ENCODE assay signal across 12 cellular contexts in the genomic region with DNA sequence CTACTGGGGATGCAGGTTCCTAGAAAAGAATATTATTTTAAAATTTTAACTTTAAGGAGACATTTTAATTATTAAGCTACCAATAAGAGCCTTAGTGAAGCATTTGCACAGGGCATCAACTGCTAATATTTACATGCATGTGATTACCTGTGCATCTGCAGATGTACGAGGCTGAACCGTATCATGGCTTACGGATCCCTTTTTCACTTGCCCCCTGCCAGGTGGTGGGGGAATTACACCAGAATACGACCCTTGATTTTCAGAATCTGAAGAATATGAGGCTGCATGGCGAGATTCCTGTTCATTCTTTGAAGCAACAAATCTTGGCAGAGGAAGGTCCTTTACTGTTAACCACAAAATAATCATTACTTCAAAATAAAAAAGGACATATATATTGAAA. TPM values are rescaled to one million over a fixed set of nuclear protein-coding genes. Genes with fewer than 3 reads are reported as not detected.
DNase-seq lines count a peak whose midpoint lies in the region; ATAC-seq, FAIRE-seq and TF ChIP-seq lines count a peak whose summit lies in the region.
"Had no signal": no experiment of that assay in that cellular context is flagged by ENCODE, and none has a peak within 500 bp of the region (broad histone marks: within the 10 kb centered on the region; RNA-seq: fewer than 3 reads in every experiment).

No MANE protein-coding gene starts in this region.

- intact Hi-C loops in sigmoid colon (cut with DNase I), result no loop called here

- H3K27ac ChIP-seq in A549 (peak overlapping the region; percentile 58 to 74; a peak in 4 of 6 replicates), C4-2B (peak overlapping the region; percentile 66), sigmoid colon (no peak overlapping the region)
- H3K27ac ChIP-seq: stomach had no signal

- no peak overlapping the region for H3K9ac ChIP-seq in NT2/D1 (ENCODE audit: insufficient read length, low read depth)

- WGBS in A549 (ENCODE audit: missing lambda C conversion rate), result 85% methylated on average over 5 of the region's 5 CpGs
- WGBS in sigmoid colon, 2 donors, result 94% methylated on average over 5 of the region's 5 CpGs

- no peak for FAIRE-seq in A549 (lab: Jason Lieb, UNC)

- TF ChIP-seq POLR2A in A549 (IDR thresholded peaks at IDR 0.05; ENCODE audit: low read length) (no peak), sigmoid colon (IDR thresholded peaks at IDR 0.05) (no peak)

- no peak for TF ChIP-seq CTCF in A549 (IDR thresholded peaks at IDR 0.05)
- TF ChIP-seq CTCF in C4-2B (conservative IDR thresholded peaks at IDR 0.05), result peak; percentile 15
- TF ChIP-seq CTCF in epithelial cell of proximal tubule (conservative IDR thresholded peaks at IDR 0.05; ENCODE audit: low read depth, low read length), result peak; percentile 30
- TF ChIP-seq CTCF in sigmoid colon (IDR thresholded peaks at IDR 0.05), result no peak

- POLR2A ChIA-PET in A549 (lab: Yijun Ruan, JAX), result no interaction called here

- CTCF ChIA-PET in A549 (lab: Yijun Ruan, JAX), result no interaction called here

- H3K36me3 ChIP-seq in NT2/D1 (ENCODE audit: insufficient read depth, insufficient read length, low read length) (peaks cover 25% of the 10 kb centered on the region), sigmoid colon (peaks cover 0 to 35% (median 3%) of the 10 kb centered on the region in 4 donors)

- DNase-seq in A549 (ENCODE audit: low read depth in 1 of 2, low spot score in 1 of 2), result peak; percentile 12 to 20
- DNase-seq in NT2/D1 (ENCODE audit: low read depth, low spot score), result peak; percentile 3
- no peak for DNase-seq in epithelial cell of proximal tubule (ENCODE audit: low read depth)
- DNase-seq in DMS153 (lab: John Stamatoyannopoulos, UW), result no peak
- DNase-seq in sigmoid colon, result no peak
- DNase-seq: activated CD4-positive, CD25-positive, alpha-beta regulatory T cell treated with anti-CD3 and anti-CD28 coated beads, Interleukin-2, amount 50 U/mL, for 72 hours; foreskin fibroblast; NCI-H446 treated with DMSO at 0.1 percent for 48 hours; SIG-M5; stomach had no signal

- no peak overlapping the region for H3K4me2 ChIP-seq in A549

- H3K4me3 ChIP-seq in A549, result no peak overlapping the region
- H3K4me3 ChIP-seq in NT2/D1 (ENCODE audit: insufficient read length, low read depth), result no peak overlapping the region
- H3K4me3 ChIP-seq in epithelial cell of proximal tubule (ENCODE audit: low read depth, low read length), result no peak overlapping the region
- H3K4me3 ChIP-seq in sigmoid colon, result no peak overlapping the region
- H3K4me3 ChIP-seq: stomach had no signal

- no peak for TF ChIP-seq EP300 in A549 (IDR thresholded peaks at IDR 0.05)
- no peak for TF ChIP-seq EP300 in sigmoid colon (IDR thresholded peaks at IDR 0.05)

- ATAC-seq in A549 (peak in 1 of 2 experiments; percentile 56; a peak in 2 of 6 replicates), GM19455 (IDR thresholded peaks at IDR 0.05; ENCODE audit: unreplicated experiment) (no peak)

- H3K27me3 ChIP-seq in NT2/D1 (ENCODE audit: insufficient read depth, insufficient read length) (no peaks in the 10 kb centered on the region), sigmoid colon (no peaks in the 10 kb centered on the region)
- H3K27me3 ChIP-seq: stomach had no signal

- TF ChIP-seq RAD21 in A549 (conservative IDR thresholded peaks at IDR 0.05 in 1 of 2, IDR thresholded peaks at IDR 0.05 in 1 of 2), result no peak

- H3K4me1 ChIP-seq in A549 (peaks cover 36% of the 10 kb centered on the region), NT2/D1 (ENCODE audit: insufficient read depth, insufficient read length) (no peaks in the 10 kb centered on the region), sigmoid colon (peaks cover 0 to 13% (median 8%) of the 10 kb centered on the region in 4 donors)

- H3K9me3 ChIP-seq in A549 (no peaks in the 10 kb centered on the region), NT2/D1 (ENCODE audit: insufficient read depth, low read length) (no peaks in the 10 kb centered on the region), sigmoid colon (no peaks in the 10 kb centered on the region)
- H3K9me3 ChIP-seq: stomach had no signal

TF ChIP-seq in A549, 52 proteins besides CTCF, POLR2A, EP300 and RAD21:
- TF ChIP-seq GATA3 (IDR thresholded peaks at IDR 0.05; ENCODE audit: borderline replicate concordance), result no peak
- no peak for TF ChIP-seq SREBF2 (IDR thresholded peaks at IDR 0.05)
- TF ChIP-seq CHD4 (IDR thresholded peaks at IDR 0.05; ENCODE audit: borderline replicate concordance), result no peak
- TF ChIP-seq POLR2AphosphoS2 (conservative IDR thresholded peaks at IDR 0.05; ENCODE audit: low read length), result no peak
- TF ChIP-seq NFE2L2 (conservative IDR thresholded peaks at IDR 0.05; ENCODE audit: low read length), result no peak
- TF ChIP-seq BHLHE40 (IDR thresholded peaks at IDR 0.05; ENCODE audit: low read depth, low read length), result no peak
- TF ChIP-seq FOSB (CRISPR knock-in tag; IDR thresholded peaks at IDR 0.05), result no peak
- TF ChIP-seq ZFP36 (IDR thresholded peaks at IDR 0.05; ENCODE audit: borderline replicate concordance, partially characterized antibody), result no peak
- TF ChIP-seq, protein P1, sequence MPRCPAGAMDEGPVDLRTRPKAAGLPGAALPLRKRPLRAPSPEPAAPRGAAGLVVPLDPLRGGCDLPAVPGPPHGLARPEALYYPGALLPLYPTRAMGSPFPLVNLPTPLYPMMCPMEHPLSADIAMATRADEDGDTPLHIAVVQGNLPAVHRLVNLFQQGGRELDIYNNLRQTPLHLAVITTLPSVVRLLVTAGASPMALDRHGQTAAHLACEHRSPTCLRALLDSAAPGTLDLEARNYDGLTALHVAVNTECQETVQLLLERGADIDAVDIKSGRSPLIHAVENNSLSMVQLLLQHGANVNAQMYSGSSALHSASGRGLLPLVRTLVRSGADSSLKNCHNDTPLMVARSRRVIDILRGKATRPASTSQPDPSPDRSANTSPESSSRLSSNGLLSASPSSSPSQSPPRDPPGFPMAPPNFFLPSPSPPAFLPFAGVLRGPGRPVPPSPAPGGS (IDR thresholded peaks at IDR 0.05), result no peak
- TF ChIP-seq HOXB13 (CRISPR knock-in tag; IDR thresholded peaks at IDR 0.05; ENCODE audit: low read depth), result no peak
TF ChIP-seq in A549: peak in this region for 0.

RNA-seq across cellular contexts. Expression of a gene that starts 42.7 kb away (rescaled TPM):
- polyA plus RNA-seq in A549 (2011; rRNA removed) (34.2 and 36.4 TPM in 2 replicates), A549 (2017; fragmentation: RNase III; extraction: RNeasy Plus Mini Kit Qiagen cat#74134 plus additional on column Dnase treatment) (16.3 to 18.9 TPM (median 16.8 TPM) in 3 replicates), sigmoid colon (10 to 100 TPM; 12.6 to 22.6 (median 13.9) TPM)
- polyA plus RNA-seq in A549 (2012; cell fraction: cytosol; rRNA removed), result 16.0 and 19.3 TPM in 2 replicates
- polyA plus RNA-seq in A549 (2012; cell fraction: nucleus; rRNA removed), result 14.8 and 16.7 TPM in 2 replicates
- polyA minus RNA-seq in A549 (2011; rRNA and poly(A)+ RNA removed), result 30.2 and 31.6 TPM in 2 replicates
- total RNA-seq in epithelial cell of proximal tubule (26.8 and 27.1 TPM in 2 replicates), sigmoid colon (10 to 100 TPM; 26.3 to 53.7 (median 27.9) TPM)

Comparison
In these comparisons a context has a peak if more than half of its experiments do, and no peak if none do; other contexts are left out.
1. DNase-seq: peak in A549 (2 of 2) and NT2/D1 (single experiment); none in epithelial cell of proximal tubule (single experiment), DMS153 (single experiment) and sigmoid colon (single experiment).
2. H3K27ac ChIP-seq: peak in A549 (2 of 2) and C4-2B (single experiment); none in sigmoid colon (0 of 4).
3. CTCF ChIP-seq: peak in C4-2B (single experiment) and epithelial cell of proximal tubule (single experiment); none in A549 (single experiment) and sigmoid colon (0 of 4).